Comparison of ENCODE assay signal across 19 cellular contexts in the genomic region with DNA sequence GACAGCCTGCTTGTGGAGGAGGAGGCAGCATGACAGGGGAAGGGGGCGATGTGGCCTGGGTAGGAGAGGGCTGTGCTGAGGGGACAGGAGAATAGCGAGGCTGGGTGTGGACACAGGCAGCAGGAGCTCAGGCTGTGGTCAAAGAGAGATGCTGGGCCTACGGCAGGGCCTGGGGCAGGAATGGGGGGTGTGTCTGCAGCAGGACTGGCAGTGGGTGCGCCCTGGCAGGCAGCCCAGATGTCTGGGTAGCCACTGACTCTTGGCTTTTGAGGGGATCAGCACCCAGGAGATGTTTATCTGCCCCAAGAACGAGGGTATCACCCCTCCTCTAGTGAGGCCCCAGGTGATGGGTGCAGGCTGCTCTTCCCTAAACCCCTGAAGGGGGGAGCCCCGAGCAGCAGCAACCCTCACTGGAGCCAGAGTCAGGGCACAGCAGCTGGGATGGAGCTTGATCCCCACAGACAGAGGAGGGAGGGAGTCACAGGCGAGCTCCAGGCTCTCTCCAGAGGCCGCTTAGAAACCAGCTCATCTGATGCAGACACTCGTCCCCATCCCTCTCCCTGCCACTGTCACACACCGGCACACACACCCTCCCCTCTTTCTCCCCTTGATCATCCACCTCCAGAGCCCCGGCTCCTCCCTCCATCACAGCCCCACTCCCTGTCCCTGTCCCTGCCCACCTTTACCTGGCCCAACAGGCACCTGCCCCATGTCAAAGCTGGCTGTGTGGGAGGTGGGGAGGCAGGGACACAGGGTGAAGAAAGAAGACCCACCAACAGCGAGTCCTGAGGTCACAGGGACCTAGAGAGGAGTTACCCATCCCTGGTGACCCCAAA. TPM values are rescaled to one million over a fixed set of nuclear protein-coding genes. Genes with fewer than 3 reads are reported as not detected.
DNase-seq lines count a peak whose midpoint lies in the region; ATAC-seq and TF ChIP-seq lines count a peak whose summit lies in the region.
"Had no signal": no experiment of that assay in that cellular context is flagged by ENCODE, and none has a peak within 500 bp of the region (broad histone marks: within the 10 kb centered on the region; RNA-seq: fewer than 3 reads in every experiment).

No MANE protein-coding gene starts in this region.

- H3K4me3 ChIP-seq in RWPE2 (ENCODE audit: severe bottlenecking) (no peak overlapping the region), subcutaneous abdominal adipose tissue (ENCODE audit: low read depth in 1 of 5, low read length in 5 of 5) (peak overlapping the region in 3 of 5 donors; percentile 1 to 54 (median 32))
- H3K4me3 ChIP-seq: GM12878, smooth muscle cell had no signal

- no peak overlapping the region for H3K27ac ChIP-seq in RWPE2 (ENCODE audit: poor library complexity, severe bottlenecking)
- H3K27ac ChIP-seq in subcutaneous abdominal adipose tissue (ENCODE audit: low read depth, low read length): no peak overlapping the region

- TF ChIP-seq CTCF in RWPE2 (IDR thresholded peaks at IDR 0.05; ENCODE audit: poor library complexity, severe bottlenecking): no peak

- H3K27me3 ChIP-seq in RWPE2 (ENCODE audit: insufficient read depth, poor library complexity, severe bottlenecking) (no peaks in the 10 kb centered on the region), subcutaneous abdominal adipose tissue (ENCODE audit: control insufficient read depth in 5 of 5, insufficient read depth in 4 of 5, low read length in 5 of 5) (peaks cover 0 to 6% (median 0%) of the 10 kb centered on the region in 5 donors)

- DNase-seq in cardiac septum (ENCODE audit: low spot score): peak; percentile 67
- no peak for DNase-seq in Right ventricle myocardium inferior (ENCODE audit: missing footprints)
- DNase-seq in RWPE2 (ENCODE audit: low spot score): no peak
- peak; percentile 30 for DNase-seq in glomerular visceral epithelial cell (ENCODE audit: extremely low spot score)
- no peak for DNase-seq in stimulated activated CD4-positive, alpha-beta T cell treated with anti-CD3 and anti-CD28 coated beads, Interleukin-4, amount 100 ng/mL, for 24 hours
- DNase-seq: activated CD4-positive, alpha-beta T cell treated with anti-CD3 and anti-CD28 coated beads for 36 hours; amygdala; mesendoderm; NCI-H187; NCI-H526 treated with DMSO at 0.1 percent for 48 hours had no signal

- H3K4me1 ChIP-seq in RWPE2 (ENCODE audit: insufficient read depth, poor library complexity, severe bottlenecking): peaks cover 18% of the 10 kb centered on the region
- H3K4me1 ChIP-seq in subcutaneous abdominal adipose tissue (ENCODE audit: control insufficient read depth in 5 of 5, insufficient read depth in 5 of 5, low read length in 5 of 5): peaks cover 2 to 53% (median 47%) of the 10 kb centered on the region in 5 donors

- intact Hi-C loops in cardiac septum (cut with DNase I) (loop anchor here (2.0 kb wide), 1 partner anchor 244 kb away; no protein-coding TSS in a partner anchor), Right ventricle myocardium inferior (cut with DNase I) (no loop called here)

- H3K36me3 ChIP-seq in RWPE2 (ENCODE audit: low read depth) (no peaks in the 10 kb centered on the region), subcutaneous abdominal adipose tissue (ENCODE audit: control insufficient read depth in 5 of 5, insufficient read depth in 5 of 5, low read length in 5 of 5) (no peaks in the 10 kb centered on the region)

- no peak for ATAC-seq in Right ventricle myocardium inferior
- peak; percentile 35 for ATAC-seq in RWPE2 (ENCODE audit: low read depth)
- no peak for ATAC-seq in GM21423 (IDR thresholded peaks at IDR 0.05; ENCODE audit: unreplicated experiment)
- no peak for ATAC-seq in GM19452 (IDR thresholded peaks at IDR 0.05; ENCODE audit: unreplicated experiment)
- ATAC-seq: activated CD4-positive, alpha-beta T cell treated with anti-CD3 and anti-CD28 coated beads for 36 hours; activated T-helper 17 cell treated with anti-CD3 and anti-CD28 coated beads, Interleukin-2, amount 50 U/mL, for 72 hours; GM12878 had no signal

- H3K9me3 ChIP-seq in RWPE2 (ENCODE audit: severe bottlenecking) (no peaks in the 10 kb centered on the region), subcutaneous abdominal adipose tissue (ENCODE audit: control insufficient read depth in 5 of 5, low read length in 5 of 5) (no peaks in the 10 kb centered on the region)

- H3K9ac ChIP-seq in subcutaneous abdominal adipose tissue (ENCODE audit: low read length in 5 of 5): no peak overlapping the region

RNA-seq across cellular contexts. Expression of a gene that starts 29.8 kb away (rescaled TPM):
- 870 TPM for total RNA-seq in cardiac septum
- 705 TPM for total RNA-seq in Right ventricle myocardium inferior

RNA-seq across cellular contexts. Expression of a gene that starts 36.5 kb away (rescaled TPM):
- total RNA-seq in cardiac septum: not detected
- total RNA-seq in Right ventricle myocardium inferior: not detected
- total RNA-seq: dermis microvascular lymphatic vessel endothelial cell, LHCN-M2, smooth muscle cell, temporal lobe had no signal

Comparison
In these comparisons a context has a peak if more than half of its experiments do, and no peak if none do; other contexts are left out.
1. DNase-seq: peak in cardiac septum (single experiment) and glomerular visceral epithelial cell (single experiment); none in Right ventricle myocardium inferior (single experiment), RWPE2 (single experiment) and stimulated activated CD4-positive, alpha-beta T cell treated with anti-CD3 and anti-CD28 coated beads, Interleukin-4, amount 100 ng/mL, for 24 hours (single experiment).